ENCODE assay signal across 8 cellular contexts in the genomic region with DNA sequence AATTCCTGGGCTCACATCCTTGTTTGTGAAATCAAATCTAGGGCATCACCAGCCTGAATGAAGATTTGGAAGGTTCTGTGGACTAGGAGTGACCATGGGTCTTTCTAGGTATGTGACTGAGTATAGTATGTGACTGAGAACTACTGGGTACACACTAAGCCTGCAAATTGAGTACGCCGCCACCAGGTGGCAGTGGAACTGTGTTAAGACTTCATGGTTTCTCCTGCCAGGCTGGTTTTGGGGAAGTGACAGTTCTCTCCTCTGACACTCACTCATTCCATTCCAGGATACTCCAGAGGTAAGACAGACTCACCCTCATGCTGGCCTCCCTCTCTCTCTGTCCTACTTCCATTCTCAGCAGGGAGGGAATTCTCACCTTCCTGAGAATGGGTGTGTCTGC.
DNase-seq lines count a peak whose midpoint lies in the region; ATAC-seq, FAIRE-seq and TF ChIP-seq lines count a peak whose summit lies in the region.
"Not testable (repeated sequence)": the region's sequence is repeated elsewhere in the genome, so short reads cannot be mapped to it uniquely, and the experiment has no call there.

No MANE protein-coding gene starts in this region.

- DNase-seq in CMK (ENCODE audit: low read depth): peak; percentile 48
- DNase-seq in HCT116 (ENCODE audit: low read depth, low spot score): not testable (repeated sequence)
- DNase-seq in NCI-H187 (lab: John Stamatoyannopoulos, UW): peak; percentile 20 to 24
- peak; percentile 62 for DNase-seq in SK-MEL-5 (ENCODE audit: low read depth, low spot score)
- DNase-seq in activated T-cell treated with anti-CD3 and anti-CD28 coated beads for 48 hours (ENCODE audit: low read depth): peak; percentile 48
- peak; percentile 9 for DNase-seq in endothelial cell of umbilical vein (ENCODE audit: low read depth, low spot score)
- peak in 1 of 2 donors; percentile 46 for DNase-seq in left lung
- DNase-seq in stimulated activated CD4-positive, alpha-beta T cell treated with anti-CD3 and anti-CD28 coated beads, Interleukin-4, amount 100 ng/mL, for 1 hour: peak; percentile 28

- RAD21 ChIA-PET in HCT116 (lab: Charles Lee; ENCODE audit: low non-redundant PET in 1 of 2, low total read pairs in 2 of 2, uncharacterized antibody in 2 of 2, unreplicated experiment in 2 of 2): not testable (repeated sequence)

- TF ChIP-seq POLR2A in HCT116 (IDR thresholded peaks at IDR 0.05; ENCODE audit: borderline replicate concordance, extremely low read depth, insufficient read depth, insufficient read length); endothelial cell of umbilical vein (IDR thresholded peaks at IDR 0.05; ENCODE audit: low read depth, low read length): not testable (repeated sequence)

- CTCF ChIA-PET in HCT116 (lab: Charles Lee): not testable (repeated sequence)
- CTCF ChIA-PET in endothelial cell of umbilical vein (lab: Charles Lee): interaction anchor here (0.8 to 1.0 kb wide), 2 partner anchors 14 to 174 kb away, joined by 3 read pairs; no protein-coding TSS in a partner anchor

- in situ Hi-C loops in SK-MEL-5 (cut with HindIII; ENCODE audit: low pct_unique_long_range_greater_than_20kb, low sequenced_read_pairs): not testable (repeated sequence)

- peak; percentile 82 for ATAC-seq in HCT116
- ATAC-seq in left lung: peak; percentile 71

- H3K36me3 ChIP-seq in HCT116 (ENCODE audit: control insufficient read depth in 1 of 2, insufficient read depth in 2 of 2, low read length in 2 of 2); endothelial cell of umbilical vein (ENCODE audit: control insufficient read depth in 2 of 2, extremely low read depth in 1 of 2, insufficient read depth in 2 of 2, low read length in 2 of 2); left lung: not testable (repeated sequence)

- peak; percentile 39 for TF ChIP-seq RAD21 in HCT116 (IDR thresholded peaks at IDR 0.05; ENCODE audit: low read depth)

- not testable (repeated sequence) for H3K9me1 ChIP-seq in endothelial cell of umbilical vein (replicated peaks; ENCODE audit: control insufficient read depth, extremely low read depth, insufficient read depth, low read length)

- not testable (repeated sequence) for H3K27me3 ChIP-seq in HCT116 (ENCODE audit: insufficient read depth, low read length); endothelial cell of umbilical vein (ENCODE audit: control insufficient read depth in 2 of 2, insufficient read depth in 2 of 2, low read length in 2 of 2); left lung

- H3K79me2 ChIP-seq in HCT116 (ENCODE audit: insufficient read depth, low read length); endothelial cell of umbilical vein (ENCODE audit: control insufficient read depth, insufficient read depth, low read length): not testable (repeated sequence)

- intact Hi-C loops in HCT116 (cut with micrococcal nuclease); endothelial cell of umbilical vein (cut with micrococcal nuclease); left lung (cut with DNase I): not testable (repeated sequence)

- TF ChIP-seq CTCF in HCT116 (IDR thresholded peaks at IDR 0.05 in 2 of 3, conservative IDR thresholded peaks at IDR 0.05 in 1 of 3; ENCODE audit: borderline replicate concordance in 1 of 3, insufficient read depth in 1 of 3, low read depth in 2 of 3, low read length in 2 of 3): peak in 2 of 3 experiments; percentile 47 to 61; a peak in 4 of 6 replicates
- peak in 1 of 2 donors; percentile 6 for TF ChIP-seq CTCF in endothelial cell of umbilical vein (IDR thresholded peaks at IDR 0.05; ENCODE audit: extremely low read depth in 1 of 2, insufficient read depth in 1 of 2, low read depth in 1 of 2, low read length in 2 of 2)
- TF ChIP-seq CTCF in left lung (IDR thresholded peaks at IDR 0.05): peak in 1 of 2 donors; percentile 49

- not testable (repeated sequence) for H3K9me2 ChIP-seq in HCT116 (ENCODE audit: insufficient read depth)

- not testable (repeated sequence) for H3K4me1 ChIP-seq in HCT116 (ENCODE audit: control insufficient read depth in 1 of 2, insufficient read depth in 2 of 2, low read length in 2 of 2); endothelial cell of umbilical vein (ENCODE audit: control insufficient read depth, extremely low read depth, insufficient read depth, low read length); left lung

- not testable (repeated sequence) for H3K4me2 ChIP-seq in HCT116 (ENCODE audit: low read length); endothelial cell of umbilical vein (ENCODE audit: insufficient read depth, low read length)

- POLR2A ChIA-PET in HCT116 (lab: Charles Lee); endothelial cell of umbilical vein (lab: Charles Lee): not testable (repeated sequence)

- H2AFZ ChIP-seq in HCT116 (ENCODE audit: low read depth, low read length, poor library complexity, severe bottlenecking); endothelial cell of umbilical vein (ENCODE audit: low read depth, low read length): not testable (repeated sequence)

- not testable (repeated sequence) for H3K4me3 ChIP-seq in HCT116 (replicated peaks in 1 of 2; ENCODE audit: low read depth in 1 of 2, low read length in 2 of 2); endothelial cell of umbilical vein (replicated peaks in 1 of 3; ENCODE audit: insufficient read depth in 1 of 3, low read depth in 1 of 3, low read length in 3 of 3); left lung

- not testable (repeated sequence) for H3K27ac ChIP-seq in HCT116 (ENCODE audit: low read depth, low read length); endothelial cell of umbilical vein (ENCODE audit: insufficient read depth, low read depth, low read length); left lung

- not testable (repeated sequence) for H3K9ac ChIP-seq in HCT116 (ENCODE audit: low read length); endothelial cell of umbilical vein (replicated peaks; ENCODE audit: extremely low read depth, insufficient read depth, low read length)

- not testable (repeated sequence) for H4K20me1 ChIP-seq in HCT116 (ENCODE audit: insufficient read depth); endothelial cell of umbilical vein (replicated peaks; ENCODE audit: control insufficient read depth, extremely low read depth, insufficient read depth, low read length)

- FAIRE-seq in endothelial cell of umbilical vein (lab: Jason Lieb, UNC): peak; percentile 86

- BruUV-seq in HCT116 (replicated peaks; lab: Mats Ljungman, UMichigan); endothelial cell of umbilical vein (replicated peaks; lab: Mats Ljungman, UMichigan): not testable (repeated sequence)

- not testable (repeated sequence) for H3K9me3 ChIP-seq in HCT116 (ENCODE audit: control insufficient read depth in 1 of 2, insufficient read depth in 1 of 2, low read depth in 1 of 2, low read length in 2 of 2); endothelial cell of umbilical vein (replicated peaks; ENCODE audit: control insufficient read depth, insufficient read depth, low read length)
- peaks cover 0 to 11% of the 10 kb centered on the region in 2 donors for H3K9me3 ChIP-seq in left lung

- dilution Hi-C loops in endothelial cell of umbilical vein (cut with MboI; ENCODE audit: extremely low pct_ligation_motif_present, low sequenced_read_pairs): not testable (repeated sequence)
